22 cellular contexts compared by ENCODE assay signal in genomic region chr6:170111816-170112582, GRCh38.
A peak's percentile ranks its signal among the peaks of the same experiment; 100 is the strongest.
DNase-seq lines count a peak whose midpoint lies in the region; ATAC-seq and TF ChIP-seq lines count a peak whose summit lies in the region.
"Had no signal": no experiment of that assay in that cellular context is flagged by ENCODE, and none has a peak within 500 bp of the region (broad histone marks: within the 10 kb centered on the region; RNA-seq: fewer than 3 reads in every experiment).

No MANE protein-coding gene starts in this region.

- DNase-seq in activated CD4-positive, alpha-beta memory T cell treated with anti-CD3 and anti-CD28 coated beads for 36 hours, result peak; percentile 2
- DNase-seq in activated CD4-positive, alpha-beta memory T cell treated with anti-CD3 and anti-CD28 coated beads, Interleukin-2, amount 10 ng/mL, durations not matched to agents 7 days and 5 days, result no peak
- peak in 2 of 3 donors; percentile 26 to 31 for DNase-seq in Peyer's patch
- DNase-seq in lower lobe of right lung, result peak; percentile 20
- peak; percentile 5 for DNase-seq in stimulated activated CD8-positive, alpha-beta memory T cell treated with anti-CD3 and anti-CD28 coated beads, Interleukin-4, amount 100 ng/mL, for 48 hours
- DNase-seq in Karpas-422, result no peak
- DNase-seq in NCI-H187 treated with DMSO at 0.1 percent for 48 hours (lab: John Stamatoyannopoulos, UW), result no peak
- DNase-seq: activated CD8-positive, alpha-beta T cell treated with anti-CD3 and anti-CD28 coated beads, Interleukin-2, amount 10 ng/mL, durations not matched to agents 7 days and 5 days; brain microvascular endothelial cell; CD4-positive, CD25-positive, alpha-beta regulatory T cell; cortex of kidney; DMS153; left ventricle myocardium inferior; MM.1S; mucosa of descending colon; NCI-H1694; NCI-H446; stimulated activated CD4-positive, alpha-beta T cell treated with anti-CD3 and anti-CD28 coated beads, Interleukin-15, amount 100 ng/mL, for 24 hours had no signal

- H3K4me3 Mint-ChIP-seq in activated CD4-positive, alpha-beta memory T cell treated with anti-CD3 and anti-CD28 coated beads for 36 hours, result no peak overlapping the region
- no peak overlapping the region for H3K4me3 Mint-ChIP-seq in activated CD4-positive, alpha-beta memory T cell treated with anti-CD3 and anti-CD28 coated beads, Interleukin-2, amount 10 ng/mL, durations not matched to agents 7 days and 5 days
- H3K4me3 Mint-ChIP-seq: activated CD8-positive, alpha-beta T cell treated with anti-CD3 and anti-CD28 coated beads, Interleukin-2, amount 10 ng/mL, durations not matched to agents 7 days and 5 days; activated T-helper 1 cell treated with anti-CD3 and anti-CD28 coated beads, Interleukin-12 subunit alpha, Interleukin-12 subunit beta, Interleukin-2, Interleukin-4 antibody, amounts not matched to agents 30 ng/mL and 10 ng/mL and 1 ng/mL, durations not matched to agents 14 hours and 24 hours and 36 hours; CD4-positive, CD25-positive, alpha-beta regulatory T cell; neural progenitor cell had no signal

- H3K9me3 ChIP-seq in Peyer's patch (no peaks in the 10 kb centered on the region), lower lobe of right lung (no peaks in the 10 kb centered on the region), Karpas-422 (ENCODE audit: low read length) (no peaks in the 10 kb centered on the region)
- H3K9me3 ChIP-seq: heart right ventricle, left ventricle myocardium inferior, mucosa of descending colon had no signal

- H3K27ac ChIP-seq in Peyer's patch, result no peak overlapping the region
- no peak overlapping the region for H3K27ac ChIP-seq in lower lobe of right lung
- H3K27ac ChIP-seq in Karpas-422 (ENCODE audit: low read length), result no peak overlapping the region
- H3K27ac ChIP-seq: brain microvascular endothelial cell, heart right ventricle, left ventricle myocardium inferior, neural progenitor cell had no signal

- H3K27ac Mint-ChIP-seq in activated CD4-positive, alpha-beta memory T cell treated with anti-CD3 and anti-CD28 coated beads for 36 hours, result no peak overlapping the region
- H3K27ac Mint-ChIP-seq in activated CD4-positive, alpha-beta memory T cell treated with anti-CD3 and anti-CD28 coated beads, Interleukin-2, amount 10 ng/mL, durations not matched to agents 7 days and 5 days, result no peak overlapping the region
- H3K27ac Mint-ChIP-seq: activated CD8-positive, alpha-beta T cell treated with anti-CD3 and anti-CD28 coated beads, Interleukin-2, amount 10 ng/mL, durations not matched to agents 7 days and 5 days; activated T-helper 1 cell treated with anti-CD3 and anti-CD28 coated beads, Interleukin-12 subunit alpha, Interleukin-12 subunit beta, Interleukin-2, Interleukin-4 antibody, amounts not matched to agents 30 ng/mL and 10 ng/mL and 1 ng/mL, durations not matched to agents 14 hours and 24 hours and 36 hours; CD4-positive, CD25-positive, alpha-beta regulatory T cell; neural progenitor cell had no signal

- intact Hi-C loops in activated CD4-positive, alpha-beta memory T cell treated with anti-CD3 and anti-CD28 coated beads for 36 hours (cut with micrococcal nuclease), result no loop called here
- intact Hi-C loops in lower lobe of right lung (cut with DNase I), result no loop called here

- TF ChIP-seq CTCF in Peyer's patch (IDR thresholded peaks at IDR 0.05), result no peak
- TF ChIP-seq CTCF in lower lobe of right lung (IDR thresholded peaks at IDR 0.05), result no peak

- no peak for TF ChIP-seq POLR2A in Peyer's patch (IDR thresholded peaks at IDR 0.05)

- no peaks in the 10 kb centered on the region for H3K4me1 ChIP-seq in Peyer's patch
- no peaks in the 10 kb centered on the region for H3K4me1 ChIP-seq in lower lobe of right lung
- no peaks in the 10 kb centered on the region for H3K4me1 ChIP-seq in Karpas-422 (ENCODE audit: low read length)
- H3K4me1 ChIP-seq: neural progenitor cell had no signal

- no peaks in the 10 kb centered on the region for H3K79me2 ChIP-seq in Karpas-422 (ENCODE audit: low read length)

- H3K27me3 ChIP-seq in Peyer's patch, result no peaks in the 10 kb centered on the region
- peaks cover 2% of the 10 kb centered on the region for H3K27me3 ChIP-seq in lower lobe of right lung (ENCODE audit: low read depth)
- no peaks in the 10 kb centered on the region for H3K27me3 ChIP-seq in Karpas-422 (ENCODE audit: low read length)
- H3K27me3 ChIP-seq: brain microvascular endothelial cell, neural progenitor cell had no signal

- H3K4me3 ChIP-seq in Peyer's patch (no peak overlapping the region), lower lobe of right lung (no peak overlapping the region), Karpas-422 (ENCODE audit: low read length) (no peak overlapping the region)
- H3K4me3 ChIP-seq: heart right ventricle, left ventricle myocardium inferior, mucosa of descending colon, neural progenitor cell had no signal

- no peaks in the 10 kb centered on the region for H3K4me1 Mint-ChIP-seq in activated CD4-positive, alpha-beta memory T cell treated with anti-CD3 and anti-CD28 coated beads for 36 hours (ENCODE audit: low read depth)
- no peaks in the 10 kb centered on the region for H3K4me1 Mint-ChIP-seq in activated CD4-positive, alpha-beta memory T cell treated with anti-CD3 and anti-CD28 coated beads, Interleukin-2, amount 10 ng/mL, durations not matched to agents 7 days and 5 days
- H3K4me1 Mint-ChIP-seq: CD4-positive, CD25-positive, alpha-beta regulatory T cell had no signal

- H3K36me3 ChIP-seq in Peyer's patch, result no peaks in the 10 kb centered on the region
- H3K36me3 ChIP-seq in lower lobe of right lung, result no peaks in the 10 kb centered on the region
- H3K36me3 ChIP-seq in Karpas-422 (ENCODE audit: insufficient read depth, low read length), result no peaks in the 10 kb centered on the region
- H3K36me3 ChIP-seq: brain microvascular endothelial cell, heart right ventricle, left ventricle myocardium inferior, neural progenitor cell had no signal

- no peak overlapping the region for H2AFZ ChIP-seq in Karpas-422 (ENCODE audit: low read length)
- H2AFZ ChIP-seq: neural progenitor cell had no signal

- no peak overlapping the region for H3K4me2 ChIP-seq in Karpas-422 (ENCODE audit: low read depth, low read length, poor library complexity, severe bottlenecking)
- H3K4me2 ChIP-seq: neural progenitor cell had no signal

- CTCF ChIA-PET in activated CD4-positive, alpha-beta memory T cell treated with anti-CD3 and anti-CD28 coated beads for 36 hours (lab: Charles Lee), result no interaction called here
- CTCF ChIA-PET in activated CD4-positive, alpha-beta memory T cell treated with anti-CD3 and anti-CD28 coated beads, Interleukin-2, amount 10 ng/mL, durations not matched to agents 7 days and 5 days (lab: Charles Lee), result no interaction called here

- POLR2A ChIA-PET in activated CD4-positive, alpha-beta memory T cell treated with anti-CD3 and anti-CD28 coated beads for 36 hours (lab: Charles Lee), result no interaction called here
- POLR2A ChIA-PET in activated CD4-positive, alpha-beta memory T cell treated with anti-CD3 and anti-CD28 coated beads, Interleukin-2, amount 10 ng/mL, durations not matched to agents 7 days and 5 days (lab: Charles Lee), result no interaction called here

- H3K27me3 Mint-ChIP-seq in activated CD4-positive, alpha-beta memory T cell treated with anti-CD3 and anti-CD28 coated beads for 36 hours, result peaks cover 11% of the 10 kb centered on the region
- peaks cover 9% of the 10 kb centered on the region for H3K27me3 Mint-ChIP-seq in activated CD4-positive, alpha-beta memory T cell treated with anti-CD3 and anti-CD28 coated beads, Interleukin-2, amount 10 ng/mL, durations not matched to agents 7 days and 5 days
- H3K27me3 Mint-ChIP-seq: CD4-positive, CD25-positive, alpha-beta regulatory T cell had no signal

- H3K36me3 Mint-ChIP-seq in activated CD4-positive, alpha-beta memory T cell treated with anti-CD3 and anti-CD28 coated beads for 36 hours, result no peaks in the 10 kb centered on the region
- H3K36me3 Mint-ChIP-seq in activated CD4-positive, alpha-beta memory T cell treated with anti-CD3 and anti-CD28 coated beads, Interleukin-2, amount 10 ng/mL, durations not matched to agents 7 days and 5 days (ENCODE audit: low read depth), result no peaks in the 10 kb centered on the region
- H3K36me3 Mint-ChIP-seq: CD4-positive, CD25-positive, alpha-beta regulatory T cell; neural progenitor cell had no signal

- H3K9ac ChIP-seq in Karpas-422 (ENCODE audit: low read length), result no peak overlapping the region
- H3K9ac ChIP-seq: neural progenitor cell had no signal

- ATAC-seq in lower lobe of right lung (no peak), HG03196 (IDR thresholded peaks at IDR 0.05; ENCODE audit: unreplicated experiment) (no peak)
- ATAC-seq: activated CD8-positive, alpha-beta T cell treated with anti-CD3 and anti-CD28 coated beads, Interleukin-2, amount 10 ng/mL, durations not matched to agents 7 days and 5 days; heart right ventricle; mucosa of descending colon had no signal

- no peaks in the 10 kb centered on the region for H3K9me2 ChIP-seq in Karpas-422 (replicated peaks; ENCODE audit: insufficient read depth, low read length)

- H3K9me3 Mint-ChIP-seq in activated CD4-positive, alpha-beta memory T cell treated with anti-CD3 and anti-CD28 coated beads for 36 hours, result no peaks in the 10 kb centered on the region
- H3K9me3 Mint-ChIP-seq in activated CD4-positive, alpha-beta memory T cell treated with anti-CD3 and anti-CD28 coated beads, Interleukin-2, amount 10 ng/mL, durations not matched to agents 7 days and 5 days, result no peaks in the 10 kb centered on the region
- H3K9me3 Mint-ChIP-seq: activated T-helper 1 cell treated with anti-CD3 and anti-CD28 coated beads, Interleukin-12 subunit alpha, Interleukin-12 subunit beta, Interleukin-2, Interleukin-4 antibody, amounts not matched to agents 30 ng/mL and 10 ng/mL and 1 ng/mL, durations not matched to agents 14 hours and 24 hours and 36 hours; neural progenitor cell had no signal

- no peaks in the 10 kb centered on the region for H4K20me1 ChIP-seq in Karpas-422 (ENCODE audit: insufficient read depth, low read depth, low read length)

Comparison
In these comparisons a context has a peak if more than half of its experiments do, and no peak if none do; other contexts are left out.
1. DNase-seq: peak in activated CD4-positive, alpha-beta memory T cell treated with anti-CD3 and anti-CD28 coated beads for 36 hours (single experiment), Peyer's patch (2 of 3), lower lobe of right lung (single experiment) and stimulated activated CD8-positive, alpha-beta memory T cell treated with anti-CD3 and anti-CD28 coated beads, Interleukin-4, amount 100 ng/mL, for 48 hours (single experiment); none in activated CD4-positive, alpha-beta memory T cell treated with anti-CD3 and anti-CD28 coated beads, Interleukin-2, amount 10 ng/mL, durations not matched to agents 7 days and 5 days (single experiment), Karpas-422 (single experiment) and NCI-H187 treated with DMSO at 0.1 percent for 48 hours (single experiment).